In genomic region chr14:96455588-96455987, GRCh38 we compare ENCODE assay signal across 20 cellular contexts. TPM values are rescaled to one million over a fixed set of nuclear protein-coding genes. Genes with fewer than 3 reads are reported as not detected.
A peak's percentile ranks its signal among the peaks of the same experiment; 100 is the strongest.
DNase-seq lines count a peak whose midpoint lies in the region; ATAC-seq, FAIRE-seq and TF ChIP-seq lines count a peak whose summit lies in the region.
"Had no signal": no experiment of that assay in that cellular context is flagged by ENCODE, and none has a peak within 500 bp of the region (broad histone marks: within the 10 kb centered on the region; RNA-seq: fewer than 3 reads in every experiment).

No MANE protein-coding gene starts in this region.

- H3K27me3 ChIP-seq in GM12878 (replicated peaks in 1 of 2; ENCODE audit: control insufficient read depth in 2 of 2, insufficient read depth in 2 of 2, low read length in 1 of 2) (no peaks in the 10 kb centered on the region; a peak in 1 of 4 replicates), gastroesophageal sphincter (no peaks in the 10 kb centered on the region)
- H3K27me3 ChIP-seq: BLaER1 treated with 17β-estradiol and CSF1 and Interleukin-3, amounts not matched to agents 10 nM and 100 nM had no signal

- no peak overlapping the region for H3K27ac Mint-ChIP-seq in natural killer cell treated with Interleukin-12 subunit alpha and Interleukin-12 subunit beta and Interleukin-15 and Interleukin-18, amount 100 ng/mL, for 72 hours
- no peak overlapping the region for H3K27ac Mint-ChIP-seq in natural killer cell
- H3K27ac Mint-ChIP-seq: CD4-positive, alpha-beta memory T cell; H9; IgD-negative memory B cell had no signal

- RAD21 ChIA-PET in GM12878 (lab: Charles Lee; ENCODE audit: unreplicated experiment): no interaction called here

- no peak overlapping the region for H2AFZ ChIP-seq in GM12878 (ENCODE audit: control insufficient read depth, low read depth, low read length)

- WGBS in GM12878 (ENCODE audit: insufficient coverage, insufficient replicate concordance, low lambda C conversion rate, missing lambda C conversion rate): 29% methylated on average over 5 of the region's 5 CpGs
- 100% methylated on average over 1 to 2 of the region's 5 CpGs for WGBS in gastroesophageal sphincter (ENCODE audit: low coverage in 1 of 2), 2 donors

- H3K27me3 Mint-ChIP-seq in natural killer cell treated with Interleukin-12 subunit alpha and Interleukin-12 subunit beta and Interleukin-15 and Interleukin-18, amount 100 ng/mL, for 72 hours: peaks cover 12 to 19% of the 10 kb centered on the region in 2 donors
- H3K27me3 Mint-ChIP-seq in natural killer cell (ENCODE audit: low read depth in 2 of 2): peaks cover 5 to 11% of the 10 kb centered on the region in 2 donors
- H3K27me3 Mint-ChIP-seq: IgD-negative memory B cell had no signal

- no TSS peak for BruUV-seq in GM12878 (replicated peaks; lab: Mats Ljungman, UMichigan)

- H3K9me3 ChIP-seq in GM12878 (replicated peaks; ENCODE audit: control insufficient read depth, insufficient read depth, low read length) (no peaks in the 10 kb centered on the region), gastroesophageal sphincter (no peaks in the 10 kb centered on the region)
- H3K9me3 ChIP-seq: A549; BLaER1 treated with 17β-estradiol and CSF1 and Interleukin-3, amounts not matched to agents 10 nM and 100 nM had no signal

- no peak overlapping the region for H3K4me3 ChIP-seq in GM12878
- no peak overlapping the region for H3K4me3 ChIP-seq in gastroesophageal sphincter
- H3K4me3 ChIP-seq: A549; BLaER1 treated with 17β-estradiol and CSF1 and Interleukin-3, amounts not matched to agents 10 nM and 100 nM had no signal

- CTCF ChIA-PET in GM12878 (lab: Yijun Ruan, JAX): no interaction called here

- H3K27ac ChIP-seq in GM12878 (ENCODE audit: control insufficient read depth, insufficient read depth) (no peak overlapping the region), gastroesophageal sphincter (no peak overlapping the region)
- H3K27ac ChIP-seq: A549; BLaER1 treated with 17β-estradiol and CSF1 and Interleukin-3, amounts not matched to agents 10 nM and 100 nM had no signal

- no peaks in the 10 kb centered on the region for H3K4me1 Mint-ChIP-seq in natural killer cell treated with Interleukin-12 subunit alpha and Interleukin-12 subunit beta and Interleukin-15 and Interleukin-18, amount 100 ng/mL, for 72 hours (ENCODE audit: low read depth in 2 of 2)
- H3K4me1 Mint-ChIP-seq in natural killer cell: no peaks in the 10 kb centered on the region
- H3K4me1 Mint-ChIP-seq: CD4-positive, alpha-beta memory T cell; H9 had no signal

- POLR2A ChIA-PET in GM12878 (lab: Charles Lee): no interaction called here

- H3K79me2 ChIP-seq in GM12878 (ENCODE audit: control insufficient read depth, insufficient read depth, low read length): no peaks in the 10 kb centered on the region

- H3K36me3 ChIP-seq in GM12878 (ENCODE audit: control insufficient read depth in 2 of 2, insufficient read depth in 2 of 2, low read length in 1 of 2) (no peaks in the 10 kb centered on the region), gastroesophageal sphincter (no peaks in the 10 kb centered on the region)
- H3K36me3 ChIP-seq: BLaER1 treated with 17β-estradiol and CSF1 and Interleukin-3, amounts not matched to agents 10 nM and 100 nM had no signal

- peak; percentile 45 to 46 for ATAC-seq in natural killer cell treated with Interleukin-12 subunit alpha and Interleukin-12 subunit beta and Interleukin-15 and Interleukin-18, amount 100 ng/mL, for 72 hours
- no peak for ATAC-seq in natural killer cell
- peak; percentile 55 for ATAC-seq in GM12878
- ATAC-seq in GM18517 (IDR thresholded peaks at IDR 0.05; ENCODE audit: unreplicated experiment): no peak
- ATAC-seq in HG02981 (IDR thresholded peaks at IDR 0.05; ENCODE audit: unreplicated experiment): no peak
- no peak for ATAC-seq in gastroesophageal sphincter
- ATAC-seq: A549 had no signal

- SMC1A ChIA-PET in GM12878 (lab: Charles Lee; ENCODE audit: uncharacterized antibody, unreplicated experiment): no interaction called here

- H3K4me1 ChIP-seq in GM12878 (ENCODE audit: control insufficient read depth, insufficient read depth, low read length): no peaks in the 10 kb centered on the region
- H3K4me1 ChIP-seq in gastroesophageal sphincter: no peaks in the 10 kb centered on the region
- H3K4me1 ChIP-seq: A549; BLaER1 treated with 17β-estradiol and CSF1 and Interleukin-3, amounts not matched to agents 10 nM and 100 nM had no signal

- H3K4me2 ChIP-seq in GM12878 (ENCODE audit: control insufficient read depth, insufficient read depth): no peak overlapping the region
- H3K4me2 ChIP-seq: A549; BLaER1 treated with 17β-estradiol and CSF1 and Interleukin-3, amounts not matched to agents 10 nM and 100 nM had no signal

- intact Hi-C loops in natural killer cell (cut with micrococcal nuclease): no loop called here
- intact Hi-C loops in GM12878 (cut with micrococcal nuclease; ENCODE audit: unreplicated experiment): no loop called here

- FAIRE-seq in H54 (lab: Jason Lieb, UNC): peak; percentile 27
- no peak for FAIRE-seq in GM12878 (lab: Jason Lieb, UNC)
- FAIRE-seq: A549, HTR-8/SVneo had no signal

- in situ Hi-C loops in GM12878 (cut with MboI): no loop called here

- no peak for TF ChIP-seq POLR2A in H54 (IDR thresholded peaks at IDR 0.05; ENCODE audit: low read depth, low read length)
- TF ChIP-seq POLR2A in GM12878 (IDR thresholded peaks at IDR 0.05; ENCODE audit: low read depth, low read length): no peak
- TF ChIP-seq POLR2A in gastroesophageal sphincter (IDR thresholded peaks at IDR 0.05): no peak

- no peaks in the 10 kb centered on the region for H3K36me3 Mint-ChIP-seq in natural killer cell treated with Interleukin-12 subunit alpha and Interleukin-12 subunit beta and Interleukin-15 and Interleukin-18, amount 100 ng/mL, for 72 hours
- H3K36me3 Mint-ChIP-seq in natural killer cell: no peaks in the 10 kb centered on the region
- H3K36me3 Mint-ChIP-seq: CD4-positive, alpha-beta memory T cell; IgD-negative memory B cell had no signal

- H3K9ac ChIP-seq in GM12878 (ENCODE audit: control insufficient read depth, insufficient read depth, low read length): no peak overlapping the region
- H3K9ac ChIP-seq: BLaER1 treated with 17β-estradiol and CSF1 and Interleukin-3, amounts not matched to agents 10 nM and 100 nM had no signal

- TF ChIP-seq CTCF in natural killer cell (IDR thresholded peaks at IDR 0.05): no peak
- TF ChIP-seq CTCF in GM12878 (IDR thresholded peaks at IDR 0.05 in 2 of 3, conservative IDR thresholded peaks at IDR 0.05 in 1 of 3; ENCODE audit: control insufficient read depth in 2 of 3, extremely low read depth in 1 of 3, insufficient read depth in 1 of 3, low read depth in 3 of 3, low read length in 3 of 3): no peak
- no peak for TF ChIP-seq CTCF in gastroesophageal sphincter (IDR thresholded peaks at IDR 0.05)

- DNase-seq in natural killer cell treated with Interleukin-12 subunit alpha and Interleukin-12 subunit beta and Interleukin-15 and Interleukin-18, amount 100 ng/mL, for 72 hours (ENCODE audit: low spot score): no peak
- DNase-seq in natural killer cell: no peak
- DNase-seq in H54 (ENCODE audit: insufficient read length, low spot score): peak; percentile 30
- no peak for DNase-seq in GM12878 (ENCODE audit: low read depth, low spot score)
- DNase-seq in cerebellum (ENCODE audit: low spot score): no peak
- DNase-seq: CD4-positive, alpha-beta memory T cell; DND-41; GDM1; H9; NCI-H187; NCI-H446; NCI-H526; Right ventricle myocardium superior had no signal

- no peaks in the 10 kb centered on the region for H3K9me3 Mint-ChIP-seq in natural killer cell treated with Interleukin-12 subunit alpha and Interleukin-12 subunit beta and Interleukin-15 and Interleukin-18, amount 100 ng/mL, for 72 hours
- no peaks in the 10 kb centered on the region for H3K9me3 Mint-ChIP-seq in natural killer cell
- H3K9me3 Mint-ChIP-seq: CD4-positive, alpha-beta memory T cell; H9; IgD-negative memory B cell had no signal

- TF ChIP-seq EP300 in GM12878 (IDR thresholded peaks at IDR 0.05; ENCODE audit: borderline replicate concordance in 1 of 2, control insufficient read depth in 1 of 2, low read depth in 2 of 2, low read length in 2 of 2) (no peak), gastroesophageal sphincter (IDR thresholded peaks at IDR 0.05) (no peak)

- TF ChIP-seq RAD21 in GM12878 (IDR thresholded peaks at IDR 0.05; ENCODE audit: insufficient read depth, low read depth, low read length): no peak

- no peak overlapping the region for H3K4me3 Mint-ChIP-seq in natural killer cell treated with Interleukin-12 subunit alpha and Interleukin-12 subunit beta and Interleukin-15 and Interleukin-18, amount 100 ng/mL, for 72 hours
- no peak overlapping the region for H3K4me3 Mint-ChIP-seq in natural killer cell
- H3K4me3 Mint-ChIP-seq: CD4-positive, alpha-beta memory T cell; H9 had no signal

- no peaks in the 10 kb centered on the region for H4K20me1 ChIP-seq in GM12878 (ENCODE audit: control insufficient read depth, insufficient read depth)
- H4K20me1 ChIP-seq: BLaER1 treated with 17β-estradiol and CSF1 and Interleukin-3, amounts not matched to agents 10 nM and 100 nM had no signal

TF ChIP-seq in GM12878, 131 proteins besides CTCF, POLR2A, EP300 and RAD21 (continues in another document):
- TF ChIP-seq CBFB (IDR thresholded peaks at IDR 0.05; ENCODE audit: low read depth): no peak

RNA-seq across cellular contexts. Expression of gene PAPOLA, which starts 46.6 kb away (rescaled TPM):
- total RNA-seq in natural killer cell treated with Interleukin-12 subunit alpha and Interleukin-12 subunit beta and Interleukin-15 and Interleukin-18, amount 100 ng/mL, for 72 hours: 100 to 1,000 TPM; 167 to 216 TPM
- total RNA-seq in natural killer cell (100 to 1,000 TPM; 200 to 225 (median 224) TPM), GM12878 (2014; rRNA removed) (83.8 and 90.7 TPM in 2 replicates), GM12878 (2014; rRNA removed; fragmentation: Illumina TruSeq; extraction: Trizol) (106 and 108 TPM in 2 replicates), GM12878 (2021) (119 and 122 TPM in 2 replicates), cerebellum (266 TPM), gastroesophageal sphincter (100 to 1,000 TPM; 111 to 167 (median 134) TPM)
- 478 and 480 TPM in 2 replicates for total RNA-seq in GM12878 (2013; cell fraction: nucleolus; rRNA removed)
- polyA plus RNA-seq in GM12878 (2011; ENCODE audit: low read depth): 50.1 TPM
- polyA plus RNA-seq in GM12878 (2011; rRNA removed) (185 and 260 TPM in 2 replicates), GM12878 (2014; fragmentation: Illumina TruSeq; extraction: Trizol) (127 and 150 TPM in 2 replicates), GM12878 (2014; fragmentation: Nextera tagmentation; extraction: Ambion mirVana) (10 to 100 TPM; 46.0 to 53.2 TPM), GM12878 (2014; rRNA removed) (66.1 and 78.7 TPM in 2 replicates), GM12878 (2016; fragmentation: Nextera tagmentation; extraction: Ambion mirVana) (100 to 1,000 TPM; 139 to 156 TPM)
- 103 and 109 TPM in 2 replicates for polyA plus RNA-seq in GM12878 (2011; cell fraction: cytosol; rRNA removed)
- polyA plus RNA-seq in GM12878 (2011; cell fraction: nucleus; rRNA removed): 108 and 113 TPM in 2 replicates
- 73.7 and 92.7 TPM in 2 replicates for polyA plus RNA-seq in GM12878 (2012)
- polyA minus RNA-seq in GM12878 (2011; rRNA and poly(A)+ RNA removed): 170 and 260 TPM in 2 replicates
- 61.6 and 93.7 TPM in 2 replicates for polyA minus RNA-seq in GM12878 (2011; cell fraction: cytosol; rRNA and poly(A)+ RNA removed)
- polyA minus RNA-seq in GM12878 (2011; cell fraction: nucleus; rRNA and poly(A)+ RNA removed): 137 and 220 TPM in 2 replicates

Comparison
In these comparisons a context has a peak if more than half of its experiments do, and no peak if none do; other contexts are left out.
1. ATAC-seq: peak in natural killer cell treated with Interleukin-12 subunit alpha and Interleukin-12 subunit beta and Interleukin-15 and Interleukin-18, amount 100 ng/mL, for 72 hours (2 of 2) and GM12878 (single experiment); none in natural killer cell (0 of 3), GM18517 (single experiment), HG02981 (single experiment) and gastroesophageal sphincter (single experiment).